16 cellular contexts compared by ENCODE assay signal in the genomic region with DNA sequence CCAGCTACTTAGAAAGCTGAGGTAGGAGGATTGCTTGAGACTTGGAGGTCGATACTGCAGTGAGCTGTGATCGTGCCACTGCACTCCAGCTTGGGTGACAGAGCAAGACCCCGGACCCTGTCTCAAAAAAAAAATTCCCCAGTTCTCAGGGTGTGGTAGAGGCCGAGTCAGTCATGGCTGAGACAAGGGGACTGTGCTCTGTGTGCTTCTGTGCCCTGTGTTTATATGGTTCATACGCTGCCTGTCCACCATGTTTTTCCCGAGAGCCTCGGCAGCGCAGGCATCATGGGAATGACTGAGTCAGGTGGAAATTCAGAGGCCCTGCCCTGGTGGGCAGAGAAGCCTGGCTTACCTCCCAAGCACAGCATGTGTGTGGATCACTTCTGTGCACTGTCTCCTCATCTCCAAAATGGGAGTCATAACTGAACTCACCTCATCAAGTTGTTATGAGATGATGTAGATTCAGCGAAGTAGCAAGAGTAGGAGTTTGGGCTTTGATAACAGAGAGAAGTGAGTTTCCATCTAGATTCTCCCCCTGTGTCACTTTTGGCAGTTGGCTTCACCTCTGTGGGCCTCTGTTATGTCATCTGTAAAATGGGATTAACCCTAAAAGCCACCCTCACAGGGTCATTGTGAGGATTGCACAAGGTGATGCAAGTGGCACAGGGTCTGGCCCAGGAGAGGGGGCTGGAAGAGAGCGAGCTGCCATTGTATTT. TPM values are rescaled to one million over a fixed set of nuclear protein-coding genes. Genes with fewer than 3 reads are reported as not detected.
DNase-seq lines count a peak whose midpoint lies in the region; ATAC-seq and TF ChIP-seq lines count a peak whose summit lies in the region.
"Had no signal": no experiment of that assay in that cellular context is flagged by ENCODE, and none has a peak within 500 bp of the region (broad histone marks: within the 10 kb centered on the region; RNA-seq: fewer than 3 reads in every experiment).

No MANE protein-coding gene starts in this region.

- TF ChIP-seq EP300 in transverse colon (IDR thresholded peaks at IDR 0.05; ENCODE audit: low read depth), result no peak

- H3K79me2 ChIP-seq in OCI-LY7 (ENCODE audit: insufficient read depth, low read depth, low read length), result no peaks in the 10 kb centered on the region

- H3K4me3 Mint-ChIP-seq in activated T-cell treated with anti-CD3 and anti-CD28 coated beads, Interleukin-2, amount 50 U/mL, for 4 hours, result no peak overlapping the region
- no peak overlapping the region for H3K4me3 Mint-ChIP-seq in activated T-cell treated with anti-CD3 and anti-CD28 coated beads, Interleukin-2, amount 50 U/mL, for 24 hours
- H3K4me3 Mint-ChIP-seq in brain, result no peak overlapping the region
- H3K4me3 Mint-ChIP-seq in naive thymus-derived CD8-positive, alpha-beta T cell, result no peak overlapping the region
- H3K4me3 Mint-ChIP-seq: activated T-helper 1 cell treated with anti-CD3 and anti-CD28 coated beads, Interleukin-12 subunit alpha, Interleukin-12 subunit beta, Interleukin-2, Interleukin-4 antibody, amounts not matched to agents 30 ng/mL and 10 ng/mL and 1 ng/mL, durations not matched to agents 14 hours and 24 hours and 36 hours; T-helper 1 cell treated with Interleukin-12 subunit alpha and Interleukin-12 subunit beta and Interleukin-4 antibody, amounts not matched to agents 30 μg/mL and 1 μg/mL, for 36 hours had no signal

- peak; percentile 61 to 75 for ATAC-seq in activated T-cell treated with anti-CD3 and anti-CD28 coated beads, Interleukin-2, amount 50 U/mL, for 4 hours
- ATAC-seq in naive thymus-derived CD8-positive, alpha-beta T cell, result no peak
- ATAC-seq: right cardiac atrium had no signal

- H3K36me3 ChIP-seq in transverse colon (no peaks in the 10 kb centered on the region), OCI-LY7 (ENCODE audit: insufficient read depth, low read length) (no peaks in the 10 kb centered on the region)

- TF ChIP-seq CTCF in brain (conservative IDR thresholded peaks at IDR 0.05), result no peak
- TF ChIP-seq CTCF in transverse colon (IDR thresholded peaks at IDR 0.05), result no peak
- no peak for TF ChIP-seq CTCF in OCI-LY7 (conservative IDR thresholded peaks at IDR 0.05; ENCODE audit: low read length)

- no peak for DNase-seq in activated T-cell treated with anti-CD3 and anti-CD28 coated beads, Interleukin-2, amount 50 U/mL, for 4 hours
- no peak for DNase-seq in activated T-cell treated with anti-CD3 and anti-CD28 coated beads, Interleukin-2, amount 50 U/mL, for 24 hours
- DNase-seq in naive thymus-derived CD8-positive, alpha-beta T cell, result no peak
- DNase-seq in transverse colon (no peak), MV-4-11 (lab: John Stamatoyannopoulos, UW) (no peak), OCI-LY7 (ENCODE audit: low spot score) (no peak), T-helper 9 cell (no peak)
- DNase-seq: activated CD4-positive, alpha-beta T cell treated with anti-CD3 and anti-CD28 coated beads for 1 hour; glutamatergic neuron; NCI-H1436 treated with DMSO at 0.1 percent for 48 hours; right cardiac atrium; stimulated activated CD4-positive, alpha-beta T cell treated with anti-CD3 and anti-CD28 coated beads, Interleukin-4, amount 100 ng/mL, for 24 hours had no signal

- H3K9me2 ChIP-seq in OCI-LY7 (ENCODE audit: insufficient read depth, low read length), result no peaks in the 10 kb centered on the region

- peak overlapping the region; percentile 40 to 82 (median 82) for H3K27ac ChIP-seq in transverse colon
- H3K27ac ChIP-seq in OCI-LY7 (ENCODE audit: low read depth, low read length, poor library complexity, severe bottlenecking), result no peak overlapping the region
- H3K27ac ChIP-seq: KMS-11 had no signal

- CTCF ChIA-PET in OCI-LY7 (lab: Charles Lee; ENCODE audit: unreplicated experiment), result no interaction called here

- no peaks in the 10 kb centered on the region for H3K27me3 Mint-ChIP-seq in activated T-cell treated with anti-CD3 and anti-CD28 coated beads, Interleukin-2, amount 50 U/mL, for 4 hours (ENCODE audit: low read depth)
- no peaks in the 10 kb centered on the region for H3K27me3 Mint-ChIP-seq in activated T-cell treated with anti-CD3 and anti-CD28 coated beads, Interleukin-2, amount 50 U/mL, for 24 hours
- H3K27me3 Mint-ChIP-seq in brain, result no peaks in the 10 kb centered on the region
- no peaks in the 10 kb centered on the region for H3K27me3 Mint-ChIP-seq in naive thymus-derived CD8-positive, alpha-beta T cell

- no peak overlapping the region for H2AFZ ChIP-seq in OCI-LY7 (ENCODE audit: low read length)

- no peak overlapping the region for H3K4me2 ChIP-seq in OCI-LY7 (ENCODE audit: low read length)
- H3K4me2 ChIP-seq: KMS-11 had no signal

- peaks cover 3% of the 10 kb centered on the region for H3K36me3 Mint-ChIP-seq in activated T-cell treated with anti-CD3 and anti-CD28 coated beads, Interleukin-2, amount 50 U/mL, for 4 hours (ENCODE audit: insufficient read depth)
- no peaks in the 10 kb centered on the region for H3K36me3 Mint-ChIP-seq in activated T-cell treated with anti-CD3 and anti-CD28 coated beads, Interleukin-2, amount 50 U/mL, for 24 hours (ENCODE audit: low read depth)
- H3K36me3 Mint-ChIP-seq in brain, result no peaks in the 10 kb centered on the region
- H3K36me3 Mint-ChIP-seq in naive thymus-derived CD8-positive, alpha-beta T cell, result peaks cover 0 to 6% (median 1%) of the 10 kb centered on the region in 3 donors

- H3K9me3 Mint-ChIP-seq in activated T-cell treated with anti-CD3 and anti-CD28 coated beads, Interleukin-2, amount 50 U/mL, for 4 hours, result no peaks in the 10 kb centered on the region
- H3K9me3 Mint-ChIP-seq in activated T-cell treated with anti-CD3 and anti-CD28 coated beads, Interleukin-2, amount 50 U/mL, for 24 hours, result no peaks in the 10 kb centered on the region
- H3K9me3 Mint-ChIP-seq in brain, result no peaks in the 10 kb centered on the region
- H3K9me3 Mint-ChIP-seq in naive thymus-derived CD8-positive, alpha-beta T cell, result no peaks in the 10 kb centered on the region
- H3K9me3 Mint-ChIP-seq: activated T-helper 1 cell treated with anti-CD3 and anti-CD28 coated beads, Interleukin-12 subunit alpha, Interleukin-12 subunit beta, Interleukin-2, Interleukin-4 antibody, amounts not matched to agents 30 ng/mL and 10 ng/mL and 1 ng/mL, durations not matched to agents 14 hours and 24 hours and 36 hours; T-helper 1 cell treated with Interleukin-12 subunit alpha and Interleukin-12 subunit beta and Interleukin-4 antibody, amounts not matched to agents 30 μg/mL and 1 μg/mL, for 36 hours had no signal

- no peak for TF ChIP-seq POLR2A in transverse colon (IDR thresholded peaks at IDR 0.05)

- H3K4me1 Mint-ChIP-seq in activated T-cell treated with anti-CD3 and anti-CD28 coated beads, Interleukin-2, amount 50 U/mL, for 4 hours (ENCODE audit: low read depth), result peaks cover 14% of the 10 kb centered on the region
- peaks cover 22% of the 10 kb centered on the region for H3K4me1 Mint-ChIP-seq in activated T-cell treated with anti-CD3 and anti-CD28 coated beads, Interleukin-2, amount 50 U/mL, for 24 hours (ENCODE audit: low read depth)
- peaks cover 65% of the 10 kb centered on the region for H3K4me1 Mint-ChIP-seq in brain
- H3K4me1 Mint-ChIP-seq in naive thymus-derived CD8-positive, alpha-beta T cell, result peaks cover 31 to 66% (median 35%) of the 10 kb centered on the region in 4 donors

- 78 to 92% methylated on average over 2 to 10 of the region's 10 CpGs for WGBS in transverse colon (ENCODE audit: low coverage in 1 of 2), 2 donors

- H3K9me3 ChIP-seq in transverse colon (no peaks in the 10 kb centered on the region), OCI-LY7 (ENCODE audit: low read length) (no peaks in the 10 kb centered on the region)

- POLR2A ChIA-PET in naive thymus-derived CD8-positive, alpha-beta T cell (lab: Charles Lee), result interaction anchor here (1.0 to 1.3 kb wide), 2 partner anchors 8 to 18 kb away, joined by 3 to 4 read pairs; no protein-coding TSS in a partner anchor
- POLR2A ChIA-PET in OCI-LY7 (lab: Charles Lee), result interaction anchor here (0.9 kb wide), 1 partner anchor 43 kb away, joined by 3 read pairs; no protein-coding TSS in a partner anchor

- intact Hi-C loops in transverse colon (cut with DNase I; ENCODE audit: low total_unique reads) (loop anchor here (10.0 kb wide), 1 partner anchor 50 kb away; no protein-coding TSS in a partner anchor), OCI-LY7 (cut with micrococcal nuclease; ENCODE audit: unreplicated experiment) (no loop called here)

- in situ Hi-C loops in transverse colon (cut with MboI; ENCODE audit: low pct_ligation_motif_present in 1 of 4, low pct_unique_long_range_greater_than_20kb in 1 of 4, low sequenced_read_pairs in 3 of 4), result no loop called here

- H3K4me1 ChIP-seq in transverse colon, result peaks cover 24 to 83% (median 57%) of the 10 kb centered on the region in 4 donors
- H3K4me1 ChIP-seq in OCI-LY7 (ENCODE audit: insufficient read depth, low read length, poor library complexity, severe bottlenecking), result no peaks in the 10 kb centered on the region

- no TSS peak for BruUV-seq in OCI-LY7 (replicated peaks; lab: Mats Ljungman, UMichigan)

- H3K4me3 ChIP-seq in transverse colon (no peak overlapping the region), OCI-LY7 (ENCODE audit: low read depth, low read length, poor library complexity, severe bottlenecking) (no peak overlapping the region)

- no peak overlapping the region for H3K27ac Mint-ChIP-seq in activated T-cell treated with anti-CD3 and anti-CD28 coated beads, Interleukin-2, amount 50 U/mL, for 24 hours
- peak overlapping the region in 3 of 5 experiments; percentile 35 to 71 (median 59) for H3K27ac Mint-ChIP-seq in brain
- H3K27ac Mint-ChIP-seq in naive thymus-derived CD8-positive, alpha-beta T cell, result peak overlapping the region in 6 of 10 donors; percentile 49 to 81 (median 61)
- H3K27ac Mint-ChIP-seq: activated T-helper 1 cell treated with anti-CD3 and anti-CD28 coated beads, Interleukin-12 subunit alpha, Interleukin-12 subunit beta, Interleukin-2, Interleukin-4 antibody, amounts not matched to agents 30 ng/mL and 10 ng/mL and 1 ng/mL, durations not matched to agents 14 hours and 24 hours and 36 hours; T-helper 1 cell treated with Interleukin-12 subunit alpha and Interleukin-12 subunit beta and Interleukin-4 antibody, amounts not matched to agents 30 μg/mL and 1 μg/mL, for 36 hours had no signal

- no peaks in the 10 kb centered on the region for H4K20me1 ChIP-seq in OCI-LY7 (ENCODE audit: insufficient read depth, low read length)

- no peaks in the 10 kb centered on the region for H3K27me3 ChIP-seq in transverse colon

RNA-seq across cellular contexts. Expression of gene FLNB, which starts 56.9 kb away (rescaled TPM):
- 10 to 100 TPM; 16.4 to 23.4 (median 19.4) TPM for total RNA-seq in activated T-cell treated with anti-CD3 and anti-CD28 coated beads, Interleukin-2, amount 50 U/mL, for 4 hours
- polyA plus RNA-seq in brain (ENCODE audit: insufficient read depth, low read depth, low replicate concordance), result 27.6 TPM
- total RNA-seq in naive thymus-derived CD8-positive, alpha-beta T cell, result 10 to 100 TPM; 75.2 to 76.7 TPM
- polyA plus RNA-seq in naive thymus-derived CD8-positive, alpha-beta T cell, result 10 to 100 TPM; 11.8 to 32.2 (median 24.4) TPM
- total RNA-seq in transverse colon, result 100 to 1,000 TPM; 282 to 707 (median 563) TPM
- total RNA-seq in OCI-LY7 (2014; rRNA removed; shearing (Covaris generic)), result 29.5 and 29.9 TPM in 2 replicates
- 39.1 and 39.7 TPM in 2 replicates for total RNA-seq in OCI-LY7 (2022)

Comparison
In these comparisons a context has a peak if more than half of its experiments do, and no peak if none do; other contexts are left out.
1. ATAC-seq: peak in activated T-cell treated with anti-CD3 and anti-CD28 coated beads, Interleukin-2, amount 50 U/mL, for 4 hours (2 of 2); none in naive thymus-derived CD8-positive, alpha-beta T cell (0 of 2).